ENCODE assay signal across 8 cellular contexts in the genomic region with DNA sequence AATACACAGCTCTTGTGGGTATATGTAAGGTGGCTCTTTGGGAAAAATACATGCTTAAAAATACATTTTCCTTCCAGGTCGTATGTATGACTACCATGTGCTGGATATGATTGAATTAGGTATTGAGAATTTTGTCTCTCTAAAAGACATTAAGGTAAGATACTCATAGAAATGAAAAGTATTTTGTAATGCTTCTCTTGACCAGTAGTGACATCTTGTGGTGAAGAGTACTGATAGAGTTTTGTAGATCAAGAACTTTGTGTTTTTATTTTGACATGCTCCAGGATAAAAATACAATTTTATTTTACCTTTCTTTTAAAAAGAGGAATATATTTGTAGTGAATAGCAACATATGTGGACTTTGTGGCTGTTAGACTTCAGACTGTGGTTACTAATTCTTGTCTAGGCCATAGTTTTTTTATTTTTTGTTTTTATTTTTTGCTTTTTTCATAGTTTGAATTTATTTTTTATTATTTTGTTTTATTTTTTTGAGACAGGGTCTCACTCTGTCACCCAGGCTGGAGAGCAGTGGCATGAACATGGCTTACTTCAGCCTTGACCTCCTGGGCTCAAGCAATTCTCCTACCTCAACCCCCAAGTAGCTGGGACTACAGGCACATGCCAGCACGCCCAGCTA. TPM values are rescaled to one million over a fixed set of nuclear protein-coding genes. Genes with fewer than 3 reads are reported as not detected.
A peak's percentile ranks its signal among the peaks of the same experiment; 100 is the strongest.
DNase-seq lines count a peak whose midpoint lies in the region; ATAC-seq and TF ChIP-seq lines count a peak whose summit lies in the region.

No MANE protein-coding gene starts in this region.

- no peak overlapping the region for H3K4me3 ChIP-seq in LNCaP clone FGC (ENCODE audit: low read depth, low read length)

- TF ChIP-seq CTCF in LNCaP clone FGC (IDR thresholded peaks at IDR 0.05; ENCODE audit: control insufficient read depth, extremely low read depth, insufficient read depth), result peak; percentile 42

- DNase-seq in DMS53 (lab: John Stamatoyannopoulos, UW) (peak; percentile 39), LNCaP clone FGC (ENCODE audit: low read depth) (no peak), myocyte (ENCODE audit: low read depth) (peak; percentile 33)
- peak; percentile 11 for DNase-seq in central memory CD4-positive, alpha-beta T cell

- ATAC-seq in HG03432 (IDR thresholded peaks at IDR 0.05; ENCODE audit: unreplicated experiment), result no peak
- no peak for ATAC-seq in HG03159 (IDR thresholded peaks at IDR 0.05; ENCODE audit: unreplicated experiment)
- no peak for ATAC-seq in HG02588 (IDR thresholded peaks at IDR 0.05; ENCODE audit: unreplicated experiment)
- ATAC-seq in GM18519 (IDR thresholded peaks at IDR 0.05; ENCODE audit: low FRiP score, unreplicated experiment), result no peak

RNA-seq across cellular contexts. Expression of gene RPF2, which starts 17.9 kb away (rescaled TPM):
- 50.1 and 66.8 TPM in 2 replicates for total RNA-seq in myocyte
- 13.1 TPM for polyA plus RNA-seq in myocyte (2012)

RNA-seq across cellular contexts. Expression of gene GTF3C6, which starts 41.2 kb away (rescaled TPM):
- 97.2 and 114 TPM in 2 replicates for total RNA-seq in myocyte
- 63.1 TPM for polyA plus RNA-seq in myocyte (2012)
